ENCODE assay signal across 12 cellular contexts in genomic region chr2:7744827-7745226, GRCh38.
DNase-seq lines count a peak whose midpoint lies in the region; ATAC-seq and TF ChIP-seq lines count a peak whose summit lies in the region.
"Had no signal": no experiment of that assay in that cellular context is flagged by ENCODE, and none has a peak within 500 bp of the region (broad histone marks: within the 10 kb centered on the region; RNA-seq: fewer than 3 reads in every experiment).

No MANE protein-coding gene starts in this region.

- H3K36me3 ChIP-seq in DND-41 (ENCODE audit: insufficient read depth, low read length): no peaks in the 10 kb centered on the region
- H3K36me3 ChIP-seq: tibial nerve had no signal

- DNase-seq in DND-41 (no peak), HT1080 (ENCODE audit: low read depth) (peak; percentile 75), immature natural killer cell (peak; percentile 96), germinal center (ENCODE audit: low spot score) (no peak), 8988T (no peak)
- peak; percentile 15 for DNase-seq in activated T-cell treated with anti-CD3 and anti-CD28 coated beads, Interleukin-2, amount 50 U/mL, for 4 hours
- no peak for DNase-seq in activated CD4-positive, CD25-positive, alpha-beta regulatory T cell (lab: John Stamatoyannopoulos, UW)
- DNase-seq: NCI-H1048, NCI-H82 had no signal

- no peak overlapping the region for H3K4me3 ChIP-seq in DND-41 (ENCODE audit: low read depth in 1 of 2, low read length in 2 of 2)
- H3K4me3 ChIP-seq: tibial nerve had no signal

- H3K4me1 ChIP-seq in DND-41 (ENCODE audit: insufficient read depth, low read length): no peaks in the 10 kb centered on the region
- H3K4me1 ChIP-seq: tibial nerve had no signal

- H3K4me1 Mint-ChIP-seq in activated T-cell treated with anti-CD3 and anti-CD28 coated beads, Interleukin-2, amount 50 U/mL, for 4 hours (ENCODE audit: low read depth): peaks cover 43% of the 10 kb centered on the region
- H3K4me1 Mint-ChIP-seq in immature natural killer cell: peaks cover 61 to 80% of the 10 kb centered on the region in 2 donors

- H3K79me2 ChIP-seq in DND-41 (ENCODE audit: insufficient read depth, low read length): no peaks in the 10 kb centered on the region

- H3K27me3 ChIP-seq in DND-41 (ENCODE audit: insufficient read depth, low read length, poor library complexity): no peaks in the 10 kb centered on the region
- H3K27me3 ChIP-seq: tibial nerve had no signal

- peaks cover 1% of the 10 kb centered on the region for H3K36me3 Mint-ChIP-seq in activated T-cell treated with anti-CD3 and anti-CD28 coated beads, Interleukin-2, amount 50 U/mL, for 4 hours (ENCODE audit: insufficient read depth)
- no peaks in the 10 kb centered on the region for H3K36me3 Mint-ChIP-seq in immature natural killer cell

- H2AFZ ChIP-seq in DND-41 (ENCODE audit: low read depth, low read length): no peak overlapping the region

- no peak overlapping the region for H3K27ac ChIP-seq in DND-41 (ENCODE audit: low read length)

- no peak overlapping the region for H3K4me2 ChIP-seq in DND-41 (ENCODE audit: insufficient read depth, low read length)

- H3K9me3 Mint-ChIP-seq in activated T-cell treated with anti-CD3 and anti-CD28 coated beads, Interleukin-2, amount 50 U/mL, for 4 hours: peaks cover 5% of the 10 kb centered on the region
- peaks cover 0 to 2% (median 0%) of the 10 kb centered on the region in 6 donors for H3K9me3 Mint-ChIP-seq in immature natural killer cell

- H3K4me3 Mint-ChIP-seq in activated T-cell treated with anti-CD3 and anti-CD28 coated beads, Interleukin-2, amount 50 U/mL, for 4 hours: no peak overlapping the region
- H3K4me3 Mint-ChIP-seq in immature natural killer cell: peak overlapping the region; percentile 31 to 75 (median 57)

- H3K27ac Mint-ChIP-seq in immature natural killer cell: peak overlapping the region; percentile 80 to 98 (median 95)
- H3K27ac Mint-ChIP-seq: progenitor cell of endocrine pancreas had no signal

- H3K9ac ChIP-seq in DND-41 (ENCODE audit: low read depth, low read length): no peak overlapping the region

- H3K9me3 ChIP-seq in DND-41 (ENCODE audit: insufficient read depth, low read length, severe bottlenecking): peaks cover 3% of the 10 kb centered on the region
- H3K9me3 ChIP-seq: tibial nerve had no signal

- ATAC-seq in DND-41 (ENCODE audit: insufficient read depth, low read depth): 0 out of 3 replicates have a peak, but pooled peaks have one; percentile 24
- peak; percentile 73 to 83 for ATAC-seq in activated T-cell treated with anti-CD3 and anti-CD28 coated beads, Interleukin-2, amount 50 U/mL, for 4 hours
- no peak for ATAC-seq in HG02981 (IDR thresholded peaks at IDR 0.05; ENCODE audit: unreplicated experiment)

- H4K20me1 ChIP-seq in DND-41 (ENCODE audit: insufficient read depth, low read length): no peaks in the 10 kb centered on the region

- H3K27me3 Mint-ChIP-seq in activated T-cell treated with anti-CD3 and anti-CD28 coated beads, Interleukin-2, amount 50 U/mL, for 4 hours (ENCODE audit: low read depth): no peaks in the 10 kb centered on the region
- peaks cover 18 to 35% (median 23%) of the 10 kb centered on the region in 3 donors for H3K27me3 Mint-ChIP-seq in immature natural killer cell (ENCODE audit: low read depth in 3 of 3)
- H3K27me3 Mint-ChIP-seq: progenitor cell of endocrine pancreas had no signal

- TF ChIP-seq CTCF in DND-41 (IDR thresholded peaks at IDR 0.05; ENCODE audit: borderline replicate concordance, extremely low read depth, low read length, poor library complexity, severe bottlenecking): no peak

Comparison
In these comparisons a context has a peak if more than half of its experiments do, and no peak if none do; other contexts are left out.
1. DNase-seq: peak in HT1080 (single experiment), activated T-cell treated with anti-CD3 and anti-CD28 coated beads, Interleukin-2, amount 50 U/mL, for 4 hours (single experiment) and immature natural killer cell (3 of 3); none in DND-41 (single experiment), germinal center (single experiment), activated CD4-positive, CD25-positive, alpha-beta regulatory T cell (0 of 4) and 8988T (single experiment).